16 cellular contexts compared by ENCODE assay signal in the genomic region with DNA sequence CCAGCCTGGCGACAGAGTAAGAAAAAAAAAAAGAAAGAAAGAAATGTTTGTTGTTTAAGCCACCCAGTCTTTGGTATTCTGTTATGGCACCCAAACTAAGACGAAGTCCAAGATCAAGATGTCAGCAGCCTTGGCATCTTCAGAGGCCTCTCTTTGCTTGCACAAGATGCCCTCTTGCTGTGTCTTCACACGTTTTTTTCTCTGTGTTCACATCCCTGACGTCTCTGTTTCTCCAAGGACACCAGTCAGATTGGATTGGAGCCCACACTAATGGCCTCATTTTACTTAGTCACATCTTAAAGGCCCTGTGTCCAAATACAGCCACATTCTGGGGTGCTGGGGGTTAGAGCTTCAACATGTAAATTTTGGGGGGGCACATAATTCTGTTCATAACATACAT.
A peak's percentile ranks its signal among the peaks of the same experiment; 100 is the strongest.
DNase-seq lines count a peak whose midpoint lies in the region; ATAC-seq lines count a peak whose summit lies in the region.
"Had no signal": no experiment of that assay in that cellular context is flagged by ENCODE, and none has a peak within 500 bp of the region (broad histone marks: within the 10 kb centered on the region; RNA-seq: fewer than 3 reads in every experiment).

No MANE protein-coding gene starts in this region.

- H2BK15ac ChIP-seq in mesenchymal stem cell (ENCODE audit: low read depth, poor library complexity, severe bottlenecking), result no peak overlapping the region

- 83% methylated on average over 4 of the region's 4 CpGs for WGBS in mesenchymal stem cell

- H4K8ac ChIP-seq in mesenchymal stem cell (ENCODE audit: low read length), result no peak overlapping the region

- H3K4me1 ChIP-seq in mesenchymal stem cell (ENCODE audit: control insufficient read depth, insufficient read depth, low read depth, low read length), result no peaks in the 10 kb centered on the region
- H3K4me1 ChIP-seq: BLaER1 treated with 17β-estradiol and CSF1 and Interleukin-3, amounts not matched to agents 10 nM and 100 nM had no signal

- H2AFZ ChIP-seq in mesenchymal stem cell (ENCODE audit: low read depth, low read length), result no peak overlapping the region

- no peak overlapping the region for H3K27ac ChIP-seq in mesenchymal stem cell (ENCODE audit: low read length, poor library complexity, severe bottlenecking)
- H3K27ac ChIP-seq: BLaER1 treated with 17β-estradiol and CSF1 and Interleukin-3, amounts not matched to agents 10 nM and 100 nM; RWPE1 had no signal

- peak overlapping the region in 1 of 2 experiments; percentile 19 for H3K4ac ChIP-seq in mesenchymal stem cell (ENCODE audit: low read depth in 1 of 2, low read length in 2 of 2)

- H3K27me3 ChIP-seq in mesenchymal stem cell (ENCODE audit: control insufficient read depth in 1 of 2, insufficient read depth in 1 of 2, low read length in 2 of 2), result no peaks in the 10 kb centered on the region
- H3K27me3 ChIP-seq: BLaER1 treated with 17β-estradiol and CSF1 and Interleukin-3, amounts not matched to agents 10 nM and 100 nM had no signal

- H2BK12ac ChIP-seq in mesenchymal stem cell (ENCODE audit: low read length in 2 of 2), result peak overlapping the region in 1 of 2 experiments; percentile 69

- peaks cover 18% of the 10 kb centered on the region for H3K9me3 ChIP-seq in mesenchymal stem cell (ENCODE audit: control insufficient read depth, low read length)

- no peak overlapping the region for H2BK120ac ChIP-seq in mesenchymal stem cell (ENCODE audit: low read depth, low read length)

- DNase-seq in RPMI7951 (ENCODE audit: low read depth) (peak; percentile 37), fibroblast of gingiva (ENCODE audit: low read depth) (peak; percentile 70), mesenchymal stem cell (no peak), cerebellar nuclear complex (lab: John Stamatoyannopoulos, UW) (no peak), NCI-H69 (lab: John Stamatoyannopoulos, UW) (no peak), retina (no peak)
- DNase-seq: DND-41, GF-D8, KG1, NCI-H1436 treated with DMSO at 0.1 percent for 48 hours, NCI-H2029 treated with DMSO at 0.1 percent for 48 hours, NCI-H2171 treated with DMSO at 0.1 percent for 48 hours, NCI-H774 had no signal

- no peak overlapping the region for H3K23ac ChIP-seq in mesenchymal stem cell (ENCODE audit: low read length in 2 of 2)

- no peak overlapping the region for H3K14ac ChIP-seq in mesenchymal stem cell (ENCODE audit: low read length in 2 of 2)

- no peak overlapping the region for H3K4me2 ChIP-seq in mesenchymal stem cell (ENCODE audit: low read length, poor library complexity, severe bottlenecking)
- H3K4me2 ChIP-seq: BLaER1 treated with 17β-estradiol and CSF1 and Interleukin-3, amounts not matched to agents 10 nM and 100 nM had no signal

- no peak overlapping the region for H4K91ac ChIP-seq in mesenchymal stem cell (ENCODE audit: low read length)

- peak overlapping the region in 1 of 2 experiments; percentile 61 for H3K18ac ChIP-seq in mesenchymal stem cell (ENCODE audit: low read depth in 1 of 2, low read length in 2 of 2)

- H3K4me3 ChIP-seq in mesenchymal stem cell (ENCODE audit: insufficient read depth in 1 of 2, low read depth in 1 of 2, low read length in 2 of 2), result no peak overlapping the region
- H3K4me3 ChIP-seq: BLaER1 treated with 17β-estradiol and CSF1 and Interleukin-3, amounts not matched to agents 10 nM and 100 nM had no signal

- H2AK5ac ChIP-seq in mesenchymal stem cell (ENCODE audit: low read length, severe bottlenecking), result no peak overlapping the region

- H3K36me3 ChIP-seq in mesenchymal stem cell (ENCODE audit: control insufficient read depth in 1 of 2, insufficient read depth in 2 of 2, low read depth in 1 of 2, low read length in 2 of 2), result no peaks in the 10 kb centered on the region
- H3K36me3 ChIP-seq: BLaER1 treated with 17β-estradiol and CSF1 and Interleukin-3, amounts not matched to agents 10 nM and 100 nM had no signal

- no peaks in the 10 kb centered on the region for H3K79me1 ChIP-seq in mesenchymal stem cell (replicated peaks; ENCODE audit: low read length, poor library complexity, severe bottlenecking)

- peak overlapping the region; percentile 39 for H3K9ac ChIP-seq in mesenchymal stem cell (ENCODE audit: low read length)
- H3K9ac ChIP-seq: BLaER1 treated with 17β-estradiol and CSF1 and Interleukin-3, amounts not matched to agents 10 nM and 100 nM had no signal

- H2BK5ac ChIP-seq in mesenchymal stem cell (ENCODE audit: low read depth, low read length, poor library complexity, severe bottlenecking), result no peak overlapping the region

- no peak for ATAC-seq in GM21423 (IDR thresholded peaks at IDR 0.05; ENCODE audit: unreplicated experiment)

Comparison
In these comparisons a context has a peak if more than half of its experiments do, and no peak if none do; other contexts are left out.
1. DNase-seq: peak in RPMI7951 (single experiment) and fibroblast of gingiva (single experiment); none in mesenchymal stem cell (single experiment), cerebellar nuclear complex (0 of 2), NCI-H69 (single experiment) and retina (single experiment).